19 cellular contexts compared by ENCODE assay signal in genomic region chr4:177487977-177488376, GRCh38. TPM values are rescaled to one million over a fixed set of nuclear protein-coding genes. Genes with fewer than 3 reads are reported as not detected.
A peak's percentile ranks its signal among the peaks of the same experiment; 100 is the strongest.
DNase-seq lines count a peak whose midpoint lies in the region; ATAC-seq, FAIRE-seq and TF ChIP-seq lines count a peak whose summit lies in the region.
"Had no signal": no experiment of that assay in that cellular context is flagged by ENCODE, and none has a peak within 500 bp of the region (broad histone marks: within the 10 kb centered on the region; RNA-seq: fewer than 3 reads in every experiment).

No MANE protein-coding gene starts in this region.

- 0 out of 2 replicates have a peak overlapping the region, but pooled peaks have one; percentile 38 for H3K14ac ChIP-seq in IMR-90 (replicated peaks; ENCODE audit: low read depth, low read length)

- peak overlapping the region; percentile 70 for H2BK5ac ChIP-seq in IMR-90 (ENCODE audit: low read depth, low read length, poor library complexity, severe bottlenecking)

- H3K4me3 Mint-ChIP-seq in astrocyte (ENCODE audit: unreplicated experiment) = no peak overlapping the region
- H3K4me3 Mint-ChIP-seq: CD4-positive, CD25-positive, alpha-beta regulatory T cell; GM23338 had no signal

- no peaks in the 10 kb centered on the region for H3K9me3 Mint-ChIP-seq in astrocyte (ENCODE audit: unreplicated experiment)
- H3K9me3 Mint-ChIP-seq: GM23338 had no signal

- H2BK15ac ChIP-seq in IMR-90 (ENCODE audit: low read depth, low read length) = peak overlapping the region; percentile 30; the same call in 1 of the 3 replicates

- POLR2A ChIA-PET in IMR-90 (lab: Charles Lee; ENCODE audit: unreplicated experiment) (no interaction called here), HepG2 (lab: Yijun Ruan, JAX) (no interaction called here)

- H4K91ac ChIP-seq in IMR-90 (ENCODE audit: insufficient read depth, low read depth, low read length) = no peak overlapping the region

- H3K4me1 ChIP-seq in IMR-90 (ENCODE audit: control insufficient read depth, insufficient read depth, low read length) (peaks cover 14% of the 10 kb centered on the region), astrocyte (ENCODE audit: insufficient read depth, low read length) (peaks cover 22% of the 10 kb centered on the region), HepG2 (ENCODE audit: insufficient read depth, low read length) (no peaks in the 10 kb centered on the region)

- peaks cover 21% of the 10 kb centered on the region for H3K4me1 Mint-ChIP-seq in astrocyte (ENCODE audit: low read depth, unreplicated experiment)

- in situ Hi-C loops in IMR-90 (cut with MboI; ENCODE audit: low sequenced_read_pairs) (no loop called here), HepG2 (cut with HindIII; ENCODE audit: extremely low pct_ligation_motif_present, low pct_unique_long_range_greater_than_20kb) (no loop called here)

- H3K36me3 ChIP-seq in IMR-90 (ENCODE audit: control insufficient read depth, insufficient read depth, low read length) (no peaks in the 10 kb centered on the region), astrocyte (ENCODE audit: insufficient read depth, low read length) (no peaks in the 10 kb centered on the region), HepG2 (replicated peaks in 1 of 2; ENCODE audit: control insufficient read depth in 1 of 2, insufficient read depth in 2 of 2, low read length in 2 of 2) (no peaks in the 10 kb centered on the region)

- no peak for TF ChIP-seq POLR2A in IMR-90 (IDR thresholded peaks at IDR 0.05; ENCODE audit: low read depth, low read length)
- no peak for TF ChIP-seq POLR2A in HepG2 (IDR thresholded peaks at IDR 0.05; ENCODE audit: insufficient read depth in 1 of 2, low read depth in 2 of 2, low read length in 2 of 2)

- H3K56ac ChIP-seq in IMR-90 (ENCODE audit: extremely low read depth, insufficient read depth, low read length) = no peak overlapping the region

- H2AK9ac ChIP-seq in IMR-90 (replicated peaks; ENCODE audit: low read depth, low read length, poor library complexity) = no peak overlapping the region

- peak; percentile 12 for DNase-seq in IMR-90
- DNase-seq in astrocyte (ENCODE audit: low read depth) = peak; percentile 26
- DNase-seq in kidney tubule cell (ENCODE audit: low spot score) = peak; percentile 32
- no peak for DNase-seq in HepG2 (ENCODE audit: low spot score)
- DNase-seq in HuH-7.5 (ENCODE audit: low spot score) = no peak
- DNase-seq: CD4-positive, CD25-positive, alpha-beta regulatory T cell; DMS79; HCEC 1CT; NCI-H1417; NCI-H1694 treated with DMSO at 0.1 percent for 48 hours; NCI-H2081 treated with DMSO at 0.1 percent for 48 hours; NCI-H2171 treated with DMSO at 0.1 percent for 48 hours; NCI-H524 treated with DMSO at 0.1 percent for 48 hours; Right ventricle myocardium superior had no signal

- H3K9me3 ChIP-seq in IMR-90 (ENCODE audit: control insufficient read depth, insufficient read depth, low read length) = no peaks in the 10 kb centered on the region
- H3K9me3 ChIP-seq in astrocyte (ENCODE audit: insufficient read depth, low read depth, low read length) = no peaks in the 10 kb centered on the region
- H3K9me3 ChIP-seq in HepG2 (ENCODE audit: low read length) = no peaks in the 10 kb centered on the region

- H2BK20ac ChIP-seq in IMR-90 (ENCODE audit: low read depth, low read length) = peak overlapping the region; percentile 36

- no peak overlapping the region for H2AK5ac ChIP-seq in IMR-90 (ENCODE audit: low read depth, low read length)

- no peak overlapping the region for H3K27ac Mint-ChIP-seq in astrocyte (ENCODE audit: unreplicated experiment)
- H3K27ac Mint-ChIP-seq: CD4-positive, CD25-positive, alpha-beta regulatory T cell; GM23338 had no signal

- TF ChIP-seq CTCF in IMR-90 (conservative IDR thresholded peaks at IDR 0.05; ENCODE audit: low read depth, low read length) (no peak), astrocyte (IDR thresholded peaks at IDR 0.05; ENCODE audit: insufficient read depth, low read depth, low read length) (no peak), HepG2 (CRISPR knock-in tag; IDR thresholded peaks at IDR 0.05) (no peak)

- peak overlapping the region; percentile 70 for H2BK120ac ChIP-seq in IMR-90 (ENCODE audit: low read depth, low read length)

- intact Hi-C loops in IMR-90 (cut with micrococcal nuclease) = no loop called here
- intact Hi-C loops in HepG2 (cut with micrococcal nuclease; ENCODE audit: unreplicated experiment) = loop anchor here (5.0 kb wide), 1 partner anchor 1639 kb away; no protein-coding TSS in a partner anchor

- no peaks in the 10 kb centered on the region for H3K27me3 Mint-ChIP-seq in astrocyte (ENCODE audit: low read depth, unreplicated experiment)
- H3K27me3 Mint-ChIP-seq: CD4-positive, CD25-positive, alpha-beta regulatory T cell had no signal

- no peak overlapping the region for H2AFZ ChIP-seq in IMR-90 (replicated peaks; ENCODE audit: low read length, poor library complexity)
- no peak overlapping the region for H2AFZ ChIP-seq in astrocyte (ENCODE audit: low read depth, low read length)
- no peak overlapping the region for H2AFZ ChIP-seq in HepG2 (ENCODE audit: low read length)
- H2AFZ ChIP-seq: GM23338 had no signal

- no TSS peak for BruUV-seq in IMR-90 (replicated peaks; lab: Mats Ljungman, UMichigan)
- no TSS peak for BruUV-seq in HepG2 (replicated peaks; lab: Mats Ljungman, UMichigan)

- no peak for TF ChIP-seq RAD21 in IMR-90 (IDR thresholded peaks at IDR 0.05; ENCODE audit: low read length)
- TF ChIP-seq RAD21 in HepG2 (CRISPR knock-in tag; IDR thresholded peaks at IDR 0.05) = no peak

- H3K4me2 ChIP-seq in IMR-90 (ENCODE audit: low read depth, low read length) (no peak overlapping the region), astrocyte (ENCODE audit: low read length) (no peak overlapping the region), HepG2 (ENCODE audit: low read depth, low read length) (no peak overlapping the region)
- H3K4me2 ChIP-seq: GM23338, KMS-11 had no signal

- peak; percentile 39 for ATAC-seq in HG02610 (IDR thresholded peaks at IDR 0.05; ENCODE audit: unreplicated experiment)
- no peak for ATAC-seq in IMR-90 (ENCODE audit: low read depth)
- no peak for ATAC-seq in HepG2
- ATAC-seq in GM19351 (IDR thresholded peaks at IDR 0.05; ENCODE audit: unreplicated experiment) = no peak
- ATAC-seq: GM23338 had no signal

- peak overlapping the region; percentile 14; the same call in 1 of the 2 replicates for H3K4ac ChIP-seq in IMR-90 (ENCODE audit: low read depth, low read length)

- no CpG with 5 or more reads among the region's 1 CpG for WGBS in IMR-90 (ENCODE audit: extremely low coverage in 2 of 2, insufficient read length in 1 of 2), 2 experiments
- WGBS in HepG2 (ENCODE audit: low lambda C conversion rate) = 11% methylated on average over 1 of the region's 1 CpG

- H4K8ac ChIP-seq in IMR-90 (ENCODE audit: low read depth in 2 of 2, low read length in 2 of 2) = peak overlapping the region in 1 of 2 experiments; percentile 57; a peak in 1 of 4 replicates

- H3K79me2 ChIP-seq in astrocyte (ENCODE audit: insufficient read depth, low read length) = no peaks in the 10 kb centered on the region
- H3K79me2 ChIP-seq in HepG2 (ENCODE audit: insufficient read depth, low read length) = no peaks in the 10 kb centered on the region

- no peaks in the 10 kb centered on the region for H3K27me3 ChIP-seq in IMR-90 (ENCODE audit: control insufficient read depth, insufficient read depth, low read length)
- no peaks in the 10 kb centered on the region for H3K27me3 ChIP-seq in astrocyte (ENCODE audit: insufficient read depth, low read length)
- H3K27me3 ChIP-seq in HepG2 (ENCODE audit: control insufficient read depth in 1 of 2, insufficient read depth in 2 of 2, low read length in 2 of 2) = no peaks in the 10 kb centered on the region

- dilution Hi-C loops in IMR-90 (cut with HindIII; ENCODE audit: low sequenced_read_pairs, unreplicated experiment) = no loop called here

- H3K9me1 ChIP-seq in IMR-90 (ENCODE audit: insufficient read depth, low read length) = peaks cover 4% of the 10 kb centered on the region; the same call in 1 of the 2 replicates

- H3K36me3 Mint-ChIP-seq in astrocyte (ENCODE audit: low read depth, unreplicated experiment) = no peaks in the 10 kb centered on the region

- H3K23ac ChIP-seq in IMR-90 (ENCODE audit: low read depth, low read length) = no peak overlapping the region

- FAIRE-seq in astrocyte (lab: Jason Lieb, UNC) (no peak), HepG2 (lab: Jason Lieb, UNC) (no peak)
- FAIRE-seq: GM12891 had no signal

- H3K4me3 ChIP-seq in IMR-90 (ENCODE audit: insufficient read depth, low read depth, low read length) (no peak overlapping the region), astrocyte (ENCODE audit: insufficient read depth, low read depth, low read length) (no peak overlapping the region), HepG2 (replicated peaks in 1 of 3; ENCODE audit: insufficient read depth in 1 of 3, low read depth in 2 of 3, low read length in 3 of 3) (no peak overlapping the region)
- H3K4me3 ChIP-seq: GM23338 had no signal

- H4K5ac ChIP-seq in IMR-90 (ENCODE audit: low read depth, low read length) = peak overlapping the region; percentile 12; the same call in 1 of the 2 replicates

- CTCF ChIA-PET in IMR-90 (lab: Yijun Ruan, JAX) (no interaction called here), HepG2 (lab: Yijun Ruan, JAX; ENCODE audit: low intra/inter-chr PET ratio, low total read pairs) (no interaction called here)

- H3K18ac ChIP-seq in IMR-90 (ENCODE audit: low read depth, low read length) = peak overlapping the region; percentile 83; the same call in 1 of the 2 replicates

- H3K9ac ChIP-seq in IMR-90 (ENCODE audit: low read depth, low read length) (no peak overlapping the region), astrocyte (ENCODE audit: low read length) (no peak overlapping the region), HepG2 (ENCODE audit: insufficient read depth, low read depth, low read length) (no peak overlapping the region)
- H3K9ac ChIP-seq: KMS-11 had no signal

- H3K79me1 ChIP-seq in IMR-90 (ENCODE audit: low read depth in 1 of 2, low read length in 2 of 2) = peaks cover 0 to 3% of the 10 kb centered on the region in 2 experiments; a peak in 1 of 4 replicates

- H4K20me1 ChIP-seq in IMR-90 (ENCODE audit: insufficient read depth, low read length) (no peaks in the 10 kb centered on the region), astrocyte (ENCODE audit: insufficient read depth, low read length) (no peaks in the 10 kb centered on the region), HepG2 (ENCODE audit: insufficient read depth, low read length) (no peaks in the 10 kb centered on the region)

- TF ChIP-seq EP300 in HepG2 (IDR thresholded peaks at IDR 0.05; ENCODE audit: low read depth in 2 of 2, low read length in 2 of 2) (no peak), HepG2 (CRISPR knock-in tag; IDR thresholded peaks at IDR 0.05; ENCODE audit: borderline replicate concordance) (no peak)

- H3K27ac ChIP-seq in IMR-90 (ENCODE audit: insufficient read depth, low read length) (no peak overlapping the region), astrocyte (ENCODE audit: low read depth, low read length) (no peak overlapping the region), HepG2 (ENCODE audit: extremely low read length, insufficient read depth, low read length) (no peak overlapping the region)
- H3K27ac ChIP-seq: KMS-11 had no signal

RNA-seq across cellular contexts. Expression of gene AGA, which starts 45.7 kb away (rescaled TPM):
- 35.8 and 38.5 TPM in 2 replicates for total RNA-seq in IMR-90 (2012; rRNA removed)
- 24.7 and 26.3 TPM in 2 replicates for polyA plus RNA-seq in IMR-90 (2012; rRNA removed)
- 21.4 and 27.6 TPM in 2 replicates for polyA plus RNA-seq in IMR-90 (2012; cell fraction: cytosol; rRNA removed)
- 9.2 and 18.4 TPM in 2 replicates for polyA plus RNA-seq in IMR-90 (2012; cell fraction: nucleus; rRNA removed; ENCODE audit: low replicate concordance)
- 15.1 and 17.1 TPM in 2 replicates for total RNA-seq in astrocyte
- 12.2 and 22.3 TPM in 2 replicates for total RNA-seq in HepG2 (2016; rRNA removed; fragmentation: Illumina TruSeq; extraction: Trizol)
- 2.9 and 5.1 TPM in 2 replicates for total RNA-seq in HepG2 (2016; cell fraction: cytosol; rRNA removed; fragmentation: Illumina TruSeq; extraction: Trizol; ENCODE audit: low read depth)
- total RNA-seq in HepG2 (2016; cell fraction: insoluble cytoplasmic fraction; rRNA removed; fragmentation: Illumina TruSeq; extraction: Trizol) = 14.5 and 23.2 TPM in 2 replicates
- total RNA-seq in HepG2 (2016; cell fraction: membrane; rRNA removed; fragmentation: Illumina TruSeq; extraction: Trizol) = 5.5 and 7.9 TPM in 2 replicates
- 13.4 and 20.8 TPM in 2 replicates for total RNA-seq in HepG2 (2016; cell fraction: nucleus; rRNA removed; fragmentation: Illumina TruSeq; extraction: Trizol)
- 21.2 and 21.9 TPM in 2 replicates for polyA plus RNA-seq in HepG2 (2011; rRNA removed)
- polyA plus RNA-seq in HepG2 (2011; cell fraction: cytosol; rRNA removed) = 17.7 and 24.9 TPM in 2 replicates
- 13.2 and 20.0 TPM in 2 replicates for polyA plus RNA-seq in HepG2 (2011; cell fraction: nucleus; rRNA removed)
- polyA plus RNA-seq in HepG2 (2012) = 25.3 and 27.5 TPM in 2 replicates
- polyA plus RNA-seq in HepG2 (2016; cell fraction: cytosol; fragmentation: Illumina TruSeq; extraction: Trizol; ENCODE audit: low read depth) = 3.2 and 3.5 TPM in 2 replicates
- 9.8 and 10.5 TPM in 2 replicates for polyA plus RNA-seq in HepG2 (2016; cell fraction: insoluble cytoplasmic fraction; fragmentation: Illumina TruSeq; extraction: Trizol; ENCODE audit: low read depth)
- 5.9 TPM in 2 replicates for polyA plus RNA-seq in HepG2 (2016; cell fraction: membrane; fragmentation: Illumina TruSeq; extraction: Trizol; ENCODE audit: low read depth)
- polyA plus RNA-seq in HepG2 (2016; cell fraction: nucleus; fragmentation: Illumina TruSeq; extraction: Trizol; ENCODE audit: insufficient read depth, low read depth) = 17.2 and 24.0 TPM in 2 replicates
- 9.0 and 18.1 TPM in 2 replicates for polyA minus RNA-seq in HepG2 (2011; rRNA and poly(A)+ RNA removed; ENCODE audit: low replicate concordance)
- 16.5 and 22.6 TPM in 2 replicates for polyA minus RNA-seq in HepG2 (2011; cell fraction: cytosol; rRNA and poly(A)+ RNA removed)
- polyA minus RNA-seq in HepG2 (2011; cell fraction: nucleus; rRNA and poly(A)+ RNA removed) = 14.7 and 27.5 TPM in 2 replicates

Comparison
In these comparisons a context has a peak if more than half of its experiments do, and no peak if none do; other contexts are left out.
1. DNase-seq: peak in IMR-90 (single experiment), astrocyte (single experiment) and kidney tubule cell (single experiment); none in HepG2 (single experiment) and HuH-7.5 (single experiment).